In genomic region chr7:25361388-25361787, GRCh38 we compare ENCODE assay signal across 24 cellular contexts.
"Had no signal": no experiment of that assay in that cellular context is flagged by ENCODE, and none has a peak within 500 bp of the region (broad histone marks: within the 10 kb centered on the region; RNA-seq: fewer than 3 reads in every experiment).

No MANE protein-coding gene starts in this region.

- H3K4me2 ChIP-seq: hepatocyte had no signal

- H3K27me3 ChIP-seq: left lung, pancreas, stomach, tibial artery, upper lobe of right lung had no signal

- H3K9me3 ChIP-seq: left lung, lower lobe of right lung, pancreas, prostate gland, stomach, thoracic aorta, tibial artery, upper lobe of right lung had no signal

- ATAC-seq: left lung; lower lobe of right lung; natural killer cell; right cardiac atrium; stimulated activated naive B cell treated with anti-CD40 and anti-IgM and Interleukin-4, amounts not matched to agents 10 μg/mL and 1 μg/mL and 100 μg/mL, for 72 hours; stimulated activated naive CD8-positive, alpha-beta T cell treated with anti-CD3 and anti-CD28 coated beads, Interleukin-15, Interleukin-2, amounts not matched to agents 100 U/mL and 50 U/mL, for 24 hours; upper lobe of right lung had no signal

- H2AFZ ChIP-seq: hepatocyte had no signal

- H3K36me3 ChIP-seq: left lung, lower lobe of right lung, pancreas, prostate gland, stomach, thoracic aorta, tibial artery, upper lobe of right lung had no signal

- H3K27ac ChIP-seq: hepatocyte, left lung, lower lobe of right lung, pancreas, prostate gland, stomach, thoracic aorta, tibial artery, upper lobe of right lung had no signal

- H3K79me2 ChIP-seq: hepatocyte had no signal

- DNase-seq: kidney; left colon; left lung; lower lobe of right lung; naive B cell; natural killer cell; nucleus accumbens; pancreas; posterior cingulate gyrus; retina; right cardiac atrium; stimulated activated CD4-positive, alpha-beta T cell treated with anti-CD3 and anti-CD28 coated beads, Interleukin-12 subunit alpha, Interleukin-12 subunit beta, amount 100 ng/mL, for 4 hours; stimulated activated CD4-positive, alpha-beta T cell treated with anti-CD3 and anti-CD28 coated beads, Interleukin-15, amount 100 ng/mL, for 24 hours; stimulated activated CD4-positive, alpha-beta T cell treated with anti-CD3 and anti-CD28 coated beads, Interleukin-2, amount 100 ng/mL, for 24 hours; stimulated activated CD4-positive, alpha-beta T cell treated with anti-CD3 and anti-CD28 coated beads, Interleukin-4, amount 100 ng/mL, for 1 hour; stimulated activated naive B cell treated with anti-CD40 and anti-IgM and Interleukin-4, amounts not matched to agents 10 μg/mL and 1 μg/mL and 100 μg/mL, for 72 hours; stimulated activated naive CD8-positive, alpha-beta T cell treated with anti-CD3 and anti-CD28 coated beads, Interleukin-15, Interleukin-2, amounts not matched to agents 100 U/mL and 50 U/mL, for 24 hours; stomach; tibial artery; upper lobe of right lung had no signal

- H3K4me1 ChIP-seq: left lung, lower lobe of right lung, tibial artery, upper lobe of right lung had no signal

- H3K4me3 ChIP-seq: hepatocyte, left lung, lower lobe of right lung, pancreas, prostate gland, skin epidermis, stomach, thoracic aorta, tibial artery, upper lobe of right lung had no signal
